Comparison of ENCODE assay signal across 20 cellular contexts in the genomic region with DNA sequence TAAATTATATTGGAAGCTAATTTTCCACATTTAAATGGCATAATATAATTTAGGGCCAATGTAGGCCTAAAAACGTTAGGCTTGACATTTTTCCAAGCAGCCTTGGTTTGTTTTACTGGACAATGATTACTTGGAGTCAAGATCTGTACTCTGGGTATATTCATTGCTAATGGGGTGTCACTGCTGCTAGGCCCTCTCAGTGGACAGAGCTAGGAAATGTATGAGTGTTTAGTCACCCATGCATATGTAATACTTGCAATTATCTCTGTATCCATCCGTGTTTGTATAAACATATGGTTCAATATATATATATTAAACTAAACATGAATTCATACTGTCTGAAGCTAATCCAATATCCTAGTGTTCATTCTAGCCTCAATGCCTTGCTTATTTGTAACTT.
"Had no signal": no experiment of that assay in that cellular context is flagged by ENCODE, and none has a peak within 500 bp of the region (broad histone marks: within the 10 kb centered on the region; RNA-seq: fewer than 3 reads in every experiment).

No MANE protein-coding gene starts in this region.

- FAIRE-seq: bronchial epithelial cell, frontal cortex, kidney had no signal

- H3K79me2 ChIP-seq: parathyroid adenoma had no signal

- DNase-seq: activated CD4-positive, alpha-beta T cell treated with anti-CD3 and anti-CD28 coated beads, Interleukin-2, amount 50 U/mL, for 48 hours; activated gamma-delta T cell; dermis blood vessel endothelial cell; effector memory CD8-positive, alpha-beta T cell; esophagus squamous epithelium; hypothalamus; kidney; mucosa of descending colon; naive B cell; sigmoid colon; spleen; stimulated activated naive B cell treated with anti-CD40 and anti-IgM and Interleukin-4, amounts not matched to agents 10 μg/mL and 1 μg/mL and 100 μg/mL, for 72 hours; T-helper 2 cell; upper lobe of left lung had no signal

- H3K36me3 ChIP-seq: esophagus squamous epithelium, neural progenitor cell, sigmoid colon, spleen, thoracic aorta, upper lobe of left lung had no signal

- H3K9ac ChIP-seq: neural progenitor cell, parathyroid adenoma had no signal

- H3K4me1 Mint-ChIP-seq: activated naive CD4-positive, alpha-beta T cell treated with anti-CD3 and anti-CD28 coated beads, Interleukin-2, amount 50 U/mL, for 24 hours; naive B cell; neural progenitor cell; stimulated activated naive B cell treated with anti-CD40 and anti-IgM and Interleukin-4, amounts not matched to agents 10 μg/mL and 1 μg/mL and 100 μg/mL, for 72 hours had no signal

- H3K4me2 ChIP-seq: neural progenitor cell had no signal

- H3K4me3 ChIP-seq: esophagus squamous epithelium, mucosa of descending colon, neural progenitor cell, sigmoid colon, spleen, thoracic aorta, upper lobe of left lung had no signal

- H3K27ac Mint-ChIP-seq: activated naive CD4-positive, alpha-beta T cell treated with anti-CD3 and anti-CD28 coated beads, Interleukin-2, amount 50 U/mL, for 24 hours; effector memory CD8-positive, alpha-beta T cell; naive B cell; neural progenitor cell; stimulated activated naive B cell treated with anti-CD40 and anti-IgM and Interleukin-4, amounts not matched to agents 10 μg/mL and 1 μg/mL and 100 μg/mL, for 72 hours had no signal

- H3K27me3 ChIP-seq: esophagus squamous epithelium, neural progenitor cell, sigmoid colon, spleen, upper lobe of left lung had no signal

- H3K4me3 Mint-ChIP-seq: activated naive CD4-positive, alpha-beta T cell treated with anti-CD3 and anti-CD28 coated beads, Interleukin-2, amount 50 U/mL, for 24 hours; effector memory CD8-positive, alpha-beta T cell; naive B cell; neural progenitor cell; stimulated activated naive B cell treated with anti-CD40 and anti-IgM and Interleukin-4, amounts not matched to agents 10 μg/mL and 1 μg/mL and 100 μg/mL, for 72 hours had no signal

- H2AFZ ChIP-seq: neural progenitor cell, parathyroid adenoma had no signal

- H3K36me3 Mint-ChIP-seq: activated naive CD4-positive, alpha-beta T cell treated with anti-CD3 and anti-CD28 coated beads, Interleukin-2, amount 50 U/mL, for 24 hours; stimulated activated naive B cell treated with anti-CD40 and anti-IgM and Interleukin-4, amounts not matched to agents 10 μg/mL and 1 μg/mL and 100 μg/mL, for 72 hours had no signal

- H3K27ac ChIP-seq: esophagus squamous epithelium, neural progenitor cell, parathyroid adenoma, sigmoid colon, spleen, thoracic aorta, upper lobe of left lung had no signal

- H3K4me1 ChIP-seq: esophagus squamous epithelium, neural progenitor cell, parathyroid adenoma, sigmoid colon, spleen, upper lobe of left lung had no signal

- H3K9me3 ChIP-seq: esophagus squamous epithelium, mucosa of descending colon, thoracic aorta had no signal

- H3K27me3 Mint-ChIP-seq: effector memory CD8-positive, alpha-beta T cell; naive B cell; stimulated activated naive B cell treated with anti-CD40 and anti-IgM and Interleukin-4, amounts not matched to agents 10 μg/mL and 1 μg/mL and 100 μg/mL, for 72 hours had no signal
